In the genomic region with DNA sequence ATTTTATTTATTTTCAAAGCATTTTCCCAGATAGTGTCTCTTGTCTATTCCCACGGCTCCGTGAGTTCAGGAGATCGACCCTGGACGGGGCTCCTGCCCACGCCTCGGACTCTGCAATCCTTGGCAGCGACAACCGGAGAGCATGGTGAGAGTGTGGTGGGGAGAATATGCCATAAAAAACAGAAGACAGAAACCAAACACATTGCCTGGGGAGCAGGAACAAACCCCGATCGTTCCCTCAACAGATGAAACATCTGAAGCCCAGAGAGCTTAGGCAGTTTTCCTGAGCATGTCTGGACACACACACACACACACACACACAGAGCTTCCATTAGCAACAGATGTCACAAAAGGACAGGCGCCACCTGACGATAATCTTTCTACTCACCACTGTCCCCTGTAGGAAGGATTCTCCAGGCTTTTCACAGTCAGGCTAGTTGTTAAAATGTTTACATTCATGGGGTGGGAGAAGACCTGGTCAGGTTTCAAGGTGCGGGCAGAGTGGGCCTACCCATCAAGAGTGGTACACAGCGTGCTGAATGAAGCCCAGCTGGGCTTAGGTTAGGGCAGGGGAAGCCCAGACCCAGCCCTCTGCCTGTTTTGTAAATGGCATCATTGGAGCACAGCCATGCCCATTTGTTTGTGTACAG, we compare ENCODE assay signal across 10 cellular contexts.
DNase-seq lines count a peak whose midpoint lies in the region; ATAC-seq and TF ChIP-seq lines count a peak whose summit lies in the region.
"Had no signal": no experiment of that assay in that cellular context is flagged by ENCODE, and none has a peak within 500 bp of the region (broad histone marks: within the 10 kb centered on the region; RNA-seq: fewer than 3 reads in every experiment).

No MANE protein-coding gene starts in this region.

- no peak for TF ChIP-seq EP300 in esophagus muscularis mucosa (IDR thresholded peaks at IDR 0.05)

- DNase-seq in HFF-Myc (ENCODE audit: extremely low read depth, low read depth), result peak; percentile 78
- peak; percentile 94 for DNase-seq in NCI-H510A treated with DMSO at 0.1 percent for 48 hours (lab: John Stamatoyannopoulos, UW)
- peak; percentile 90 for DNase-seq in esophagus muscularis mucosa (ENCODE audit: extremely low spot score)
- DNase-seq in activated CD4-positive, alpha-beta T cell treated with anti-CD3 and anti-CD28 coated beads, Interleukin-2, amount 50 U/mL, for 1 hour, result no peak
- no peak for DNase-seq in activated CD4-positive, alpha-beta T cell treated with anti-CD3 and anti-CD28 coated beads for 1 hour
- DNase-seq: NCI-H1048 had no signal

- H3K4me1 ChIP-seq in esophagus muscularis mucosa, result peaks cover 18 to 31% (median 22%) of the 10 kb centered on the region in 4 donors

- peaks cover 0 to 14% (median 6%) of the 10 kb centered on the region in 4 donors for H3K9me3 ChIP-seq in esophagus muscularis mucosa

- no peak for ATAC-seq in HG03097 (IDR thresholded peaks at IDR 0.05; ENCODE audit: low FRiP score, unreplicated experiment)
- ATAC-seq in GM18907 (IDR thresholded peaks at IDR 0.05; ENCODE audit: unreplicated experiment), result no peak
- ATAC-seq: activated naive CD4-positive, alpha-beta T cell treated with anti-CD3 and anti-CD28 coated beads, Interleukin-2, amount 50 U/mL, for 72 hours had no signal

- H3K27me3 ChIP-seq in esophagus muscularis mucosa, result no peaks in the 10 kb centered on the region

- H3K36me3 ChIP-seq in esophagus muscularis mucosa, result no peaks in the 10 kb centered on the region

- WGBS in esophagus muscularis mucosa, result 57% methylated on average over 12 of the region's 14 CpGs

- H3K4me3 ChIP-seq in HFF-Myc (replicated peaks; ENCODE audit: low read depth, low read length) (no peak overlapping the region), esophagus muscularis mucosa (peak overlapping the region in 1 of 4 donors; percentile 5), skin epidermis (no peak overlapping the region)

- intact Hi-C loops in esophagus muscularis mucosa (cut with DNase I), result no loop called here

- H3K27ac ChIP-seq in esophagus muscularis mucosa (replicated peaks in 1 of 4) (peak overlapping the region; percentile 62 to 79 (median 74)), skin epidermis (peak overlapping the region in 15 of 21 experiments; percentile 16 to 74 (median 41))

- TF ChIP-seq CTCF in HFF-Myc (IDR thresholded peaks at IDR 0.05; ENCODE audit: low read depth, low read length, missing control alignments), result peak; percentile 63
- peak in 2 of 3 experiments; percentile 14 to 32 for TF ChIP-seq CTCF in esophagus muscularis mucosa (IDR thresholded peaks at IDR 0.05)

- TF ChIP-seq POLR2A in esophagus muscularis mucosa (IDR thresholded peaks at IDR 0.05; ENCODE audit: low read depth), result no peak

Comparison
In these comparisons a context has a peak if more than half of its experiments do, and no peak if none do; other contexts are left out.
1. DNase-seq: peak in HFF-Myc (single experiment), NCI-H510A treated with DMSO at 0.1 percent for 48 hours (single experiment) and esophagus muscularis mucosa (single experiment); none in activated CD4-positive, alpha-beta T cell treated with anti-CD3 and anti-CD28 coated beads, Interleukin-2, amount 50 U/mL, for 1 hour (single experiment) and activated CD4-positive, alpha-beta T cell treated with anti-CD3 and anti-CD28 coated beads for 1 hour (single experiment).